Comparison of ENCODE assay signal across 30 cellular contexts in genomic region chr17:696412-696811, GRCh38. TPM values are rescaled to one million over a fixed set of nuclear protein-coding genes. Genes with fewer than 3 reads are reported as not detected.
DNase-seq lines count a peak whose midpoint lies in the region; ATAC-seq, FAIRE-seq and TF ChIP-seq lines count a peak whose summit lies in the region.
"Had no signal": no experiment of that assay in that cellular context is flagged by ENCODE, and none has a peak within 500 bp of the region (broad histone marks: within the 10 kb centered on the region; RNA-seq: fewer than 3 reads in every experiment).

No MANE protein-coding gene starts in this region.

- TF ChIP-seq EP300 in GM12878 (IDR thresholded peaks at IDR 0.05; ENCODE audit: borderline replicate concordance in 1 of 2, control insufficient read depth in 1 of 2, low read depth in 2 of 2, low read length in 2 of 2) = no peak

- no peak overlapping the region for H2AFZ ChIP-seq in GM12878 (ENCODE audit: control insufficient read depth, low read depth, low read length)

- RAD21 ChIA-PET in GM12878 (lab: Charles Lee; ENCODE audit: unreplicated experiment) = interaction anchor here (9.9 kb wide), 1 partner anchor 284 kb away, joined by 104 read pairs; no protein-coding TSS in a partner anchor

- H4K20me1 ChIP-seq in GM12878 (ENCODE audit: control insufficient read depth, insufficient read depth) = no peaks in the 10 kb centered on the region

- H3K27me3 ChIP-seq in cardiac muscle cell = no peaks in the 10 kb centered on the region
- no peaks in the 10 kb centered on the region for H3K27me3 ChIP-seq in right atrium auricular region
- no peaks in the 10 kb centered on the region for H3K27me3 ChIP-seq in GM12878 (replicated peaks in 1 of 2; ENCODE audit: control insufficient read depth in 2 of 2, insufficient read depth in 2 of 2, low read length in 1 of 2)
- H3K27me3 ChIP-seq in lower lobe of right lung (ENCODE audit: low read depth) = no peaks in the 10 kb centered on the region
- H3K27me3 ChIP-seq: BLaER1 treated with 17β-estradiol and CSF1 and Interleukin-3, amounts not matched to agents 10 nM and 100 nM; body of pancreas; gastrocnemius medialis; upper lobe of left lung had no signal

- intact Hi-C loops in GM12878 (cut with micrococcal nuclease; ENCODE audit: unreplicated experiment) (no loop called here), lower lobe of right lung (cut with DNase I) (no loop called here)

- 94% methylated on average over 2 of the region's 2 CpGs for WGBS in GM12878 (ENCODE audit: insufficient coverage, insufficient replicate concordance, low lambda C conversion rate, missing lambda C conversion rate)

- H3K4me1 ChIP-seq in cardiac muscle cell (ENCODE audit: low read depth) (peaks cover 15% of the 10 kb centered on the region), right atrium auricular region (no peaks in the 10 kb centered on the region), GM12878 (ENCODE audit: control insufficient read depth, insufficient read depth, low read length) (no peaks in the 10 kb centered on the region), lower lobe of right lung (peaks cover 21% of the 10 kb centered on the region)
- H3K4me1 ChIP-seq: body of pancreas, Caco-2, gastrocnemius medialis had no signal

- FAIRE-seq in GM12878 (lab: Jason Lieb, UNC) = no peak
- FAIRE-seq: islet of Langerhans had no signal

- no peaks in the 10 kb centered on the region for H3K79me2 ChIP-seq in GM12878 (ENCODE audit: control insufficient read depth, insufficient read depth, low read length)

- peaks cover 12% of the 10 kb centered on the region for H3K36me3 ChIP-seq in cardiac muscle cell
- peaks cover 45% of the 10 kb centered on the region for H3K36me3 ChIP-seq in right atrium auricular region
- H3K36me3 ChIP-seq in GM12878 (ENCODE audit: control insufficient read depth in 2 of 2, insufficient read depth in 2 of 2, low read length in 1 of 2) = peaks cover 8 to 20% of the 10 kb centered on the region in 2 experiments
- peaks cover 71% of the 10 kb centered on the region for H3K36me3 ChIP-seq in lower lobe of right lung

- H3K9ac ChIP-seq in GM12878 (ENCODE audit: control insufficient read depth, insufficient read depth, low read length) = no peak overlapping the region

- no peaks in the 10 kb centered on the region for H3K27me3 Mint-ChIP-seq in mesothelial cell of epicardium (ENCODE audit: low read depth)

- CTCF ChIA-PET in GM12878 (lab: Yijun Ruan, JAX) = interaction anchor here (0.6 to 1.8 kb wide), 4 partner anchors 8 to 284 kb away, joined by 3 to 10 read pairs (median 4); no protein-coding TSS in a partner anchor

- ATAC-seq in GM12878 (no peak), lower lobe of right lung (no peak), omental fat pad (ENCODE audit: low FRiP score) (no peak)
- ATAC-seq: activated CD8-positive, alpha-beta T cell treated with anti-CD3 and anti-CD28 coated beads, Interleukin-2, amount 10 ng/mL, durations not matched to agents 7 days and 5 days; body of pancreas; gastrocnemius medialis; left ventricle myocardium superior; psoas muscle had no signal

- TF ChIP-seq POLR2A in GM12878 (IDR thresholded peaks at IDR 0.05; ENCODE audit: low read depth, low read length) = no peak
- no peak for TF ChIP-seq POLR2A in erythroblast (IDR thresholded peaks at IDR 0.05; ENCODE audit: low read length)

- H3K9me3 ChIP-seq in cardiac muscle cell (ENCODE audit: low read depth) (no peaks in the 10 kb centered on the region), right atrium auricular region (no peaks in the 10 kb centered on the region), GM12878 (replicated peaks; ENCODE audit: control insufficient read depth, insufficient read depth, low read length) (no peaks in the 10 kb centered on the region), lower lobe of right lung (no peaks in the 10 kb centered on the region)
- H3K9me3 ChIP-seq: BLaER1 treated with 17β-estradiol and CSF1 and Interleukin-3, amounts not matched to agents 10 nM and 100 nM; body of pancreas; Caco-2; gastrocnemius medialis; psoas muscle; upper lobe of left lung had no signal

- no peak overlapping the region for H3K4me3 ChIP-seq in cardiac muscle cell
- H3K4me3 ChIP-seq in right atrium auricular region = no peak overlapping the region
- no peak overlapping the region for H3K4me3 ChIP-seq in GM12878
- no peak overlapping the region for H3K4me3 ChIP-seq in lower lobe of right lung
- H3K4me3 ChIP-seq: BLaER1 treated with 17β-estradiol and CSF1 and Interleukin-3, amounts not matched to agents 10 nM and 100 nM; body of pancreas; gastrocnemius medialis; psoas muscle; upper lobe of left lung had no signal

- H3K4me2 ChIP-seq in GM12878 (ENCODE audit: control insufficient read depth, insufficient read depth) = no peak overlapping the region
- H3K4me2 ChIP-seq: BLaER1 treated with 17β-estradiol and CSF1 and Interleukin-3, amounts not matched to agents 10 nM and 100 nM had no signal

- H3K4me1 Mint-ChIP-seq in mesothelial cell of epicardium = peaks cover 53% of the 10 kb centered on the region
- H3K4me1 Mint-ChIP-seq: neural crest cell had no signal

- H3K4me3 Mint-ChIP-seq in mesothelial cell of epicardium = no peak overlapping the region
- H3K4me3 Mint-ChIP-seq: activated CD8-positive, alpha-beta T cell treated with anti-CD3 and anti-CD28 coated beads, Interleukin-2, amount 10 ng/mL, durations not matched to agents 7 days and 5 days; neural crest cell had no signal

- peaks cover 11% of the 10 kb centered on the region for H3K36me3 Mint-ChIP-seq in mesothelial cell of epicardium

- no peak for TF ChIP-seq RAD21 in GM12878 (IDR thresholded peaks at IDR 0.05; ENCODE audit: insufficient read depth, low read depth, low read length)

- BruUV-seq in GM12878 (replicated peaks; lab: Mats Ljungman, UMichigan) = TSS peak; percentile 27

- DNase-seq in cardiac muscle cell (ENCODE audit: low read depth in 1 of 2, low spot score in 1 of 2) (no peak), right atrium auricular region (ENCODE audit: low spot score) (no peak), GM12878 (ENCODE audit: low read depth, low spot score) (no peak), mesothelial cell of epicardium (ENCODE audit: low spot score in 2 of 2, unreplicated experiment in 2 of 2) (no peak), lower lobe of right lung (no peak), AG08395 (ENCODE audit: low spot score) (no peak), omental fat pad (ENCODE audit: low spot score) (no peak), erythroblast (lab: John Stamatoyannopoulos, UW) (no peak)
- DNase-seq: ACHN; activated CD4-positive, CD25-positive, alpha-beta regulatory T cell treated with anti-CD3 and anti-CD28 coated beads, Interleukin-2, amount 50 U/mL, for 72 hours; activated CD8-positive, alpha-beta T cell treated with anti-CD3 and anti-CD28 coated beads, Interleukin-2, amount 10 ng/mL, durations not matched to agents 7 days and 5 days; activated gamma-delta T cell; activated T-cell treated with anti-CD3 and anti-CD28 coated beads for 4 hours; body of pancreas; Caco-2; DND-41; effector memory CD4-positive, alpha-beta T cell; gastrocnemius medialis; H7; hippocampal formation; Karpas-422; left ventricle myocardium superior; NCI-H1694; psoas muscle; substantia nigra; T1000; upper lobe of left lung had no signal

- TF ChIP-seq CTCF in cardiac muscle cell (IDR thresholded peaks at IDR 0.05; ENCODE audit: low read depth, low read length) = no peak
- TF ChIP-seq CTCF in right atrium auricular region (IDR thresholded peaks at IDR 0.05) = no peak
- no peak for TF ChIP-seq CTCF in GM12878 (IDR thresholded peaks at IDR 0.05 in 2 of 3, conservative IDR thresholded peaks at IDR 0.05 in 1 of 3; ENCODE audit: control insufficient read depth in 2 of 3, extremely low read depth in 1 of 3, insufficient read depth in 1 of 3, low read depth in 3 of 3, low read length in 3 of 3)
- TF ChIP-seq CTCF in mesothelial cell of epicardium (IDR thresholded peaks at IDR 0.05; ENCODE audit: unreplicated experiment) = no peak
- TF ChIP-seq CTCF in lower lobe of right lung (IDR thresholded peaks at IDR 0.05) = no peak
- TF ChIP-seq CTCF in omental fat pad (IDR thresholded peaks at IDR 0.05) = no peak

- SMC1A ChIA-PET in GM12878 (lab: Charles Lee; ENCODE audit: uncharacterized antibody, unreplicated experiment) = interaction anchor here (0.8 to 0.9 kb wide), 2 partner anchors 10 to 284 kb away, joined by 3 to 4 read pairs; no protein-coding TSS in a partner anchor

- H3K27ac Mint-ChIP-seq in mesothelial cell of epicardium = peak overlapping the region; percentile 86
- H3K27ac Mint-ChIP-seq: activated CD8-positive, alpha-beta T cell treated with anti-CD3 and anti-CD28 coated beads, Interleukin-2, amount 10 ng/mL, durations not matched to agents 7 days and 5 days had no signal

- POLR2A ChIA-PET in GM12878 (lab: Charles Lee) = no interaction called here

- H3K9me3 Mint-ChIP-seq in mesothelial cell of epicardium = no peaks in the 10 kb centered on the region
- H3K9me3 Mint-ChIP-seq: neural crest cell had no signal

- in situ Hi-C loops in GM12878 (cut with MboI) = no loop called here

- peak overlapping the region; percentile 53 for H3K27ac ChIP-seq in cardiac muscle cell
- H3K27ac ChIP-seq in right atrium auricular region = no peak overlapping the region
- no peak overlapping the region for H3K27ac ChIP-seq in GM12878 (ENCODE audit: control insufficient read depth, insufficient read depth)
- no peak overlapping the region for H3K27ac ChIP-seq in lower lobe of right lung
- H3K27ac ChIP-seq: BLaER1 treated with 17β-estradiol and CSF1 and Interleukin-3, amounts not matched to agents 10 nM and 100 nM; body of pancreas; gastrocnemius medialis; psoas muscle had no signal

RNA-seq across cellular contexts. Expression of gene VPS53, which starts 18.2 kb away (rescaled TPM):
- total RNA-seq in cardiac muscle cell (10.5 and 18.4 TPM in 2 replicates), right atrium auricular region (10 to 100 TPM; 11.3 to 17.9 TPM), GM12878 (2014; rRNA removed) (12.0 and 12.2 TPM in 2 replicates), GM12878 (2014; rRNA removed; fragmentation: Illumina TruSeq; extraction: Trizol) (10.2 and 11.2 TPM in 2 replicates), GM12878 (2021) (43.0 and 48.0 TPM in 2 replicates), mesothelial cell of epicardium (73.7 to 79.7 TPM (median 76.2 TPM) in 3 replicates), lower lobe of right lung (83.4 TPM), omental fat pad (10 to 100 TPM; 20.4 to 42.1 (median 36.9) TPM)
- polyA plus RNA-seq in cardiac muscle cell (18.6 and 25.5 TPM in 2 replicates), GM12878 (2011; rRNA removed) (13.0 and 15.4 TPM in 2 replicates), GM12878 (2014; fragmentation: Illumina TruSeq; extraction: Trizol) (13.9 and 15.5 TPM in 2 replicates), GM12878 (2014; fragmentation: Nextera tagmentation; extraction: Ambion mirVana) (1 to 10 TPM; 1.9 to 2.0 TPM), GM12878 (2014; rRNA removed) (13.5 and 16.1 TPM in 2 replicates), GM12878 (2016; fragmentation: Nextera tagmentation; extraction: Ambion mirVana) (10 to 100 TPM; 15.8 to 16.8 TPM)
- total RNA-seq in GM12878 (2013; cell fraction: nucleolus; rRNA removed) = 75.2 and 78.3 TPM in 2 replicates
- polyA plus RNA-seq in GM12878 (2011; ENCODE audit: low read depth) = 7.2 TPM
- 13.6 and 15.0 TPM in 2 replicates for polyA plus RNA-seq in GM12878 (2011; cell fraction: cytosol; rRNA removed)
- polyA plus RNA-seq in GM12878 (2011; cell fraction: nucleus; rRNA removed) = 15.6 and 16.9 TPM in 2 replicates
- 18.0 and 24.0 TPM in 2 replicates for polyA plus RNA-seq in GM12878 (2012)
- polyA minus RNA-seq in GM12878 (2011; rRNA and poly(A)+ RNA removed) = 67.3 and 122 TPM in 2 replicates
- polyA minus RNA-seq in GM12878 (2011; cell fraction: cytosol; rRNA and poly(A)+ RNA removed) = 15.9 and 30.5 TPM in 2 replicates
- polyA minus RNA-seq in GM12878 (2011; cell fraction: nucleus; rRNA and poly(A)+ RNA removed) = 36.3 and 54.1 TPM in 2 replicates

RNA-seq across cellular contexts. Expression of gene TLCD3A, which starts 36.0 kb away (rescaled TPM):
- total RNA-seq in cardiac muscle cell (15.4 and 16.4 TPM in 2 replicates), right atrium auricular region (1 to 10 TPM; 1.5 to 4.8 TPM), GM12878 (2014; rRNA removed) (14.6 and 18.8 TPM in 2 replicates), GM12878 (2014; rRNA removed; fragmentation: Illumina TruSeq; extraction: Trizol) (16.1 and 17.3 TPM in 2 replicates), GM12878 (2021) (23.6 and 27.9 TPM in 2 replicates), mesothelial cell of epicardium (25.3 to 28.3 TPM (median 27.7 TPM) in 3 replicates), lower lobe of right lung (8.9 TPM), omental fat pad (10 to 100 TPM in 1 of 4 donors, 1 to 10 TPM in 3; 5.2 to 45.3 (median 7.5) TPM)
- polyA plus RNA-seq in cardiac muscle cell (20.3 and 27.0 TPM in 2 replicates), GM12878 (2011; rRNA removed) (24.0 and 29.7 TPM in 2 replicates), GM12878 (2014; fragmentation: Illumina TruSeq; extraction: Trizol) (21.8 and 24.0 TPM in 2 replicates), GM12878 (2014; fragmentation: Nextera tagmentation; extraction: Ambion mirVana) (1 to 10 TPM; 2.9 to 6.2 TPM), GM12878 (2014; rRNA removed) (20.4 and 25.9 TPM in 2 replicates), GM12878 (2016; fragmentation: Nextera tagmentation; extraction: Ambion mirVana) (10 to 100 TPM; 14.3 to 16.8 TPM)
- 22.6 and 25.4 TPM in 2 replicates for total RNA-seq in GM12878 (2013; cell fraction: nucleolus; rRNA removed)
- polyA plus RNA-seq in GM12878 (2011; ENCODE audit: low read depth) = 14.1 TPM
- polyA plus RNA-seq in GM12878 (2011; cell fraction: cytosol; rRNA removed) = 44.3 and 48.0 TPM in 2 replicates
- 17.3 and 20.9 TPM in 2 replicates for polyA plus RNA-seq in GM12878 (2011; cell fraction: nucleus; rRNA removed)
- polyA plus RNA-seq in GM12878 (2012) = 18.5 and 20.6 TPM in 2 replicates
- polyA minus RNA-seq in GM12878 (2011; rRNA and poly(A)+ RNA removed) = 59.7 and 62.1 TPM in 2 replicates
- polyA minus RNA-seq in GM12878 (2011; cell fraction: cytosol; rRNA and poly(A)+ RNA removed) = 13.5 and 14.9 TPM in 2 replicates
- polyA minus RNA-seq in GM12878 (2011; cell fraction: nucleus; rRNA and poly(A)+ RNA removed) = 8.7 and 12.3 TPM in 2 replicates

RNA-seq across cellular contexts. Expression of gene GEMIN4, which starts 55.7 kb away (rescaled TPM):
- total RNA-seq in cardiac muscle cell (16.4 and 24.8 TPM in 2 replicates), right atrium auricular region (10 to 100 TPM in 1 of 2 donors, 1 to 10 TPM in 1; 8.2 to 19.7 TPM), GM12878 (2014; rRNA removed) (32.9 and 37.3 TPM in 2 replicates), GM12878 (2014; rRNA removed; fragmentation: Illumina TruSeq; extraction: Trizol) (10.1 and 11.9 TPM in 2 replicates), GM12878 (2021) (47.7 and 49.1 TPM in 2 replicates), mesothelial cell of epicardium (28.6 to 35.8 TPM (median 35.4 TPM) in 3 replicates), lower lobe of right lung (21.5 TPM), omental fat pad (10 to 100 TPM; 13.2 to 29.2 (median 18.7) TPM)
- polyA plus RNA-seq in cardiac muscle cell (23.7 and 42.6 TPM in 2 replicates), GM12878 (2011; rRNA removed) (7.0 and 31.6 TPM in 2 replicates), GM12878 (2014; fragmentation: Illumina TruSeq; extraction: Trizol) (28.0 and 48.2 TPM in 2 replicates), GM12878 (2014; fragmentation: Nextera tagmentation; extraction: Ambion mirVana) (1 to 10 TPM; 2.4 to 5.0 TPM), GM12878 (2014; rRNA removed) (27.3 and 33.1 TPM in 2 replicates), GM12878 (2016; fragmentation: Nextera tagmentation; extraction: Ambion mirVana) (10 to 100 TPM; 53.3 to 55.6 TPM)
- 28.8 and 31.2 TPM in 2 replicates for total RNA-seq in GM12878 (2013; cell fraction: nucleolus; rRNA removed)
- 13.8 TPM for polyA plus RNA-seq in GM12878 (2011; ENCODE audit: low read depth)
- polyA plus RNA-seq in GM12878 (2011; cell fraction: cytosol; rRNA removed) = 24.3 and 27.8 TPM in 2 replicates
- polyA plus RNA-seq in GM12878 (2011; cell fraction: nucleus; rRNA removed) = 40.0 and 46.3 TPM in 2 replicates
- polyA plus RNA-seq in GM12878 (2012) = 20.9 and 22.6 TPM in 2 replicates
- 29.4 and 35.0 TPM in 2 replicates for polyA minus RNA-seq in GM12878 (2011; rRNA and poly(A)+ RNA removed)
- 10.4 and 15.1 TPM in 2 replicates for polyA minus RNA-seq in GM12878 (2011; cell fraction: cytosol; rRNA and poly(A)+ RNA removed)
- 25.1 and 40.4 TPM in 2 replicates for polyA minus RNA-seq in GM12878 (2011; cell fraction: nucleus; rRNA and poly(A)+ RNA removed)
